Comparison of ENCODE assay signal across 8 cellular contexts in the genomic region with DNA sequence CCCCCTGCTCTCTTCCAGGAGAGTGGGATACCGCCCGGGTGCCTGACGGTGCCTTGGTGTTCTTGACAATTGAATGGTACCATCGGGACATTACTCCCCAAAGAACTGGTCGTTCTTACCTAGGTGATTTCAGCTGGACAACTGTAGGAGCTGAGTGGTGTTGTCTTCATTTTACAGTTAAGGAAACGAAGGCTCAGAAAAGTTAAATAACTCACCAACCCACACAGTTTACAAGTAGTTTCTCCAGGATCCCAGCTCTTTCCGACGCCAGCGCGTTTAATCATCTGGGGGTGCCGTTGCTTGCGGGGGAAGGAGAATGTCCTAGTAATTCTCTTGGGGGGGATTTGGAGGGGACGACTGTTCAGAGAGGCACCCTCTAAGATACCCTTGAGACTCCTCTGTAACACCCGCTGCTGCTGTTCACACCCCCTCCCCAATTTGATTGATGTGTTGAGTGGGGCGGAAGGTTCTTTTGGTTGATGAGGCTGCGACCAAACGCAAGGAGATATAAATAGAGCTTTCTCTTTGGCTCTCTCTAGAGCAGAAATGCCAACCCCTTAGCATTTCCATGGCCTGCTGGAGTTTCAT. TPM values are rescaled to one million over a fixed set of nuclear protein-coding genes. Genes with fewer than 3 reads are reported as not detected.
A peak's percentile ranks its signal among the peaks of the same experiment; 100 is the strongest.
DNase-seq lines count a peak whose midpoint lies in the region; ATAC-seq, FAIRE-seq and TF ChIP-seq lines count a peak whose summit lies in the region.

No MANE protein-coding gene starts in this region.

- DNase-seq in GM06990 (ENCODE audit: extremely low read depth, insufficient read length) = peak; percentile 34
- peak; percentile 52 for DNase-seq in MV-4-11 (lab: John Stamatoyannopoulos, UW)
- DNase-seq in activated naive CD8-positive, alpha-beta T cell treated with anti-CD3 and anti-CD28 coated beads, Interleukin-2, amount 50 U/mL, for 24 hours = no peak
- peak; percentile 46 for DNase-seq in osteoblast (ENCODE audit: insufficient read length, low spot score, missing footprints)
- DNase-seq in endodermal cell = no peak
- no peak for DNase-seq in GM12892 (ENCODE audit: insufficient read length)
- DNase-seq in HK-2 (ENCODE audit: unreplicated experiment) = no peak

- H3K4me2 ChIP-seq in osteoblast (ENCODE audit: insufficient read depth, low read length) = no peak overlapping the region

- peak overlapping the region; percentile 99 for H3K27ac Mint-ChIP-seq in activated naive CD8-positive, alpha-beta T cell treated with anti-CD3 and anti-CD28 coated beads, Interleukin-2, amount 50 U/mL, for 24 hours
- no peak overlapping the region for H3K27ac Mint-ChIP-seq in endodermal cell

- no peak overlapping the region for H2AFZ ChIP-seq in osteoblast (ENCODE audit: low read length)

- H3K9ac ChIP-seq in endodermal cell (ENCODE audit: extremely low read depth, low read length, poor library complexity, severe bottlenecking) = no peak overlapping the region

- no peak for TF ChIP-seq CTCF in GM06990 (IDR thresholded peaks at IDR 0.05; ENCODE audit: insufficient read depth, low read length, poor library complexity, severe bottlenecking)
- no peak for TF ChIP-seq CTCF in osteoblast (IDR thresholded peaks at IDR 0.05; ENCODE audit: extremely low read depth, low read depth, low read length)
- TF ChIP-seq CTCF in endodermal cell (conservative IDR thresholded peaks at IDR 0.05) = no peak

- no peaks in the 10 kb centered on the region for H3K27me3 Mint-ChIP-seq in activated naive CD8-positive, alpha-beta T cell treated with anti-CD3 and anti-CD28 coated beads, Interleukin-2, amount 50 U/mL, for 24 hours
- peaks cover 54% of the 10 kb centered on the region for H3K27me3 Mint-ChIP-seq in endodermal cell (ENCODE audit: insufficient read depth)

- peak overlapping the region; percentile 89 for H3K4me3 Mint-ChIP-seq in activated naive CD8-positive, alpha-beta T cell treated with anti-CD3 and anti-CD28 coated beads, Interleukin-2, amount 50 U/mL, for 24 hours
- H3K4me3 Mint-ChIP-seq in endodermal cell = no peak overlapping the region

- H3K27me3 ChIP-seq in GM06990 (replicated peaks; ENCODE audit: control insufficient read depth, insufficient read depth, low read length) (no peaks in the 10 kb centered on the region), osteoblast (ENCODE audit: insufficient read depth, low read length) (peaks cover 27% of the 10 kb centered on the region), endodermal cell (ENCODE audit: control insufficient read depth, insufficient read depth, low read length, poor library complexity, severe bottlenecking) (peaks cover 52% of the 10 kb centered on the region)

- H3K79me2 ChIP-seq in osteoblast (ENCODE audit: insufficient read depth, low read length) = no peaks in the 10 kb centered on the region

- peaks cover 4% of the 10 kb centered on the region for H3K4me1 ChIP-seq in osteoblast (ENCODE audit: insufficient read depth, low read length)
- no peaks in the 10 kb centered on the region for H3K4me1 ChIP-seq in endodermal cell (ENCODE audit: control insufficient read depth, insufficient read depth, low read length)

- no peak for FAIRE-seq in GM12892 (lab: Jason Lieb, UNC)

- no peaks in the 10 kb centered on the region for H3K9me3 ChIP-seq in osteoblast (ENCODE audit: low read depth, low read length)
- H3K9me3 ChIP-seq in endodermal cell (ENCODE audit: control insufficient read depth, low read length) = no peaks in the 10 kb centered on the region

- H3K36me3 ChIP-seq in GM06990 (ENCODE audit: control insufficient read depth, insufficient read depth, low read length) (no peaks in the 10 kb centered on the region), osteoblast (ENCODE audit: insufficient read depth, low read length) (no peaks in the 10 kb centered on the region), endodermal cell (ENCODE audit: control insufficient read depth, insufficient read depth, low read length) (no peaks in the 10 kb centered on the region)

- H3K36me3 Mint-ChIP-seq in activated naive CD8-positive, alpha-beta T cell treated with anti-CD3 and anti-CD28 coated beads, Interleukin-2, amount 50 U/mL, for 24 hours (ENCODE audit: low read depth) = peaks cover 16% of the 10 kb centered on the region
- H3K36me3 Mint-ChIP-seq in endodermal cell (ENCODE audit: low read depth) = no peaks in the 10 kb centered on the region

- peaks cover 69% of the 10 kb centered on the region for H3K4me1 Mint-ChIP-seq in activated naive CD8-positive, alpha-beta T cell treated with anti-CD3 and anti-CD28 coated beads, Interleukin-2, amount 50 U/mL, for 24 hours
- H3K4me1 Mint-ChIP-seq in endodermal cell = peaks cover 2% of the 10 kb centered on the region

- peak; percentile 6 for ATAC-seq in activated naive CD8-positive, alpha-beta T cell treated with anti-CD3 and anti-CD28 coated beads, Interleukin-2, amount 50 U/mL, for 24 hours
- no peak for ATAC-seq in HG03159 (IDR thresholded peaks at IDR 0.05; ENCODE audit: unreplicated experiment)

- H3K9me3 Mint-ChIP-seq in activated naive CD8-positive, alpha-beta T cell treated with anti-CD3 and anti-CD28 coated beads, Interleukin-2, amount 50 U/mL, for 24 hours = no peaks in the 10 kb centered on the region
- no peaks in the 10 kb centered on the region for H3K9me3 Mint-ChIP-seq in endodermal cell

- 69 to 80% methylated on average over 8 to 17 of the region's 17 CpGs for WGBS in endodermal cell (ENCODE audit: insufficient coverage in 1 of 2, insufficient read length in 1 of 2), 2 experiments

- H3K4me3 ChIP-seq in GM06990 (replicated peaks; ENCODE audit: low read depth, low read length) (peak overlapping the region; percentile 92), osteoblast (ENCODE audit: insufficient read depth, low read length) (no peak overlapping the region), endodermal cell (ENCODE audit: low read length) (no peak overlapping the region)

- H3K27ac ChIP-seq in osteoblast (ENCODE audit: low read depth, low read length) = no peak overlapping the region
- H3K27ac ChIP-seq in endodermal cell (ENCODE audit: low read depth, low read length) = no peak overlapping the region

- TF ChIP-seq POLR2A in GM12892 (IDR thresholded peaks at IDR 0.05; ENCODE audit: low read depth, low read length) = no peak

- H4K20me1 ChIP-seq in osteoblast (ENCODE audit: insufficient read depth, low read length) = no peaks in the 10 kb centered on the region

RNA-seq across cellular contexts. Expression of a gene that starts 1.8 kb away (rescaled TPM):
- 12.7 and 14.1 TPM in 2 replicates for total RNA-seq in osteoblast
- total RNA-seq in endodermal cell = 10 to 100 TPM; 13.9 to 14.2 TPM
- 4.3 TPM for polyA plus RNA-seq in endodermal cell (2013, experiment 1 of 2)
- polyA plus RNA-seq in endodermal cell (2013, experiment 2 of 2) = 3.3 TPM
- polyA plus RNA-seq in GM12892 (2012; ENCODE audit: missing spikeins) = 53.8 TPM

Comparison
In these comparisons a context has a peak if more than half of its experiments do, and no peak if none do; other contexts are left out.
1. DNase-seq: peak in GM06990 (single experiment), MV-4-11 (single experiment) and osteoblast (single experiment); none in activated naive CD8-positive, alpha-beta T cell treated with anti-CD3 and anti-CD28 coated beads, Interleukin-2, amount 50 U/mL, for 24 hours (single experiment), endodermal cell (single experiment), GM12892 (single experiment) and HK-2 (single experiment).